ENCODE assay signal across 10 cellular contexts in the genomic region with DNA sequence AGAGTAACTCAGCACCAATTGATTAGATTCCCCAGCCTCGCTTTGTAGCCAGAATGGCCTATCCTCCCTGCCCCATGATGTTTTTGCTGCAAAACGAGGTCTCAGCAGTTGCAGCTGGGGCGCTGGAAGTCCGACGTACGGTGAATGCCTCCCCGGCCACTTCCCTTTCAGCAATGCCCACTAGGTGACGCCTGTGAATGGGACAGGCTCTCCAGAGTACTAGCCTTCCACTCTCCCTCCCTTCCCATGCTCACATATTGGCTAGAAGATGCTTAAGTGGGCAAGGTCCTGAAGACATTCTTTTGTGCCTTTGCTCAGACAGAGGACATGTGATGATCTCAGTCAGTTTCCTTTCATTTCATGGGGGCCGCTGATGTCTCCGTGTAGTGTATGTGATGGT. TPM values are rescaled to one million over a fixed set of nuclear protein-coding genes. Genes with fewer than 3 reads are reported as not detected.
A peak's percentile ranks its signal among the peaks of the same experiment; 100 is the strongest.
DNase-seq lines count a peak whose midpoint lies in the region; ATAC-seq and TF ChIP-seq lines count a peak whose summit lies in the region.
"Had no signal": no experiment of that assay in that cellular context is flagged by ENCODE, and none has a peak within 500 bp of the region (broad histone marks: within the 10 kb centered on the region; RNA-seq: fewer than 3 reads in every experiment).

No MANE protein-coding gene starts in this region.

- no peak overlapping the region for H3K4me2 ChIP-seq in OCI-LY7 (ENCODE audit: low read length)
- H3K4me2 ChIP-seq: BLaER1 treated with 17β-estradiol and CSF1 and Interleukin-3, amounts not matched to agents 10 nM and 100 nM had no signal

- peaks cover 0 to 14% (median 0%) of the 10 kb centered on the region in 7 donors for H3K27me3 ChIP-seq in heart right ventricle

- TF ChIP-seq CTCF in OCI-LY7 (conservative IDR thresholded peaks at IDR 0.05; ENCODE audit: low read length) (peak; percentile 51), heart right ventricle (IDR thresholded peaks at IDR 0.05) (peak; percentile 29 to 69 (median 59))

- CTCF ChIA-PET in OCI-LY7 (lab: Charles Lee; ENCODE audit: unreplicated experiment) = no interaction called here

- H3K9me2 ChIP-seq in OCI-LY7 (ENCODE audit: insufficient read depth, low read length) = no peaks in the 10 kb centered on the region

- ATAC-seq in heart right ventricle = peak in 6 of 8 donors; percentile 58 to 94 (median 71)
- ATAC-seq in GM18870 (IDR thresholded peaks at IDR 0.05; ENCODE audit: unreplicated experiment) = no peak
- ATAC-seq in GM21526 (IDR thresholded peaks at IDR 0.05; ENCODE audit: low FRiP score, unreplicated experiment) = no peak

- H3K36me3 ChIP-seq in OCI-LY7 (ENCODE audit: insufficient read depth, low read length) (no peaks in the 10 kb centered on the region), heart right ventricle (no peaks in the 10 kb centered on the region)
- H3K36me3 ChIP-seq: BLaER1 treated with 17β-estradiol and CSF1 and Interleukin-3, amounts not matched to agents 10 nM and 100 nM; neutrophil had no signal

- H3K4me1 ChIP-seq in OCI-LY7 (ENCODE audit: insufficient read depth, low read length, poor library complexity, severe bottlenecking) (peaks cover 18% of the 10 kb centered on the region), heart right ventricle (no peaks in the 10 kb centered on the region)
- H3K4me1 ChIP-seq: BLaER1 treated with 17β-estradiol and CSF1 and Interleukin-3, amounts not matched to agents 10 nM and 100 nM had no signal

- H4K20me1 ChIP-seq in OCI-LY7 (ENCODE audit: insufficient read depth, low read length) = no peaks in the 10 kb centered on the region
- H4K20me1 ChIP-seq: BLaER1 treated with 17β-estradiol and CSF1 and Interleukin-3, amounts not matched to agents 10 nM and 100 nM had no signal

- peak; percentile 1 for DNase-seq in NCI-H2107 treated with DMSO at 0.1 percent for 48 hours (lab: John Stamatoyannopoulos, UW; ENCODE audit: unreplicated experiment)
- no peak for DNase-seq in NCI-H2107 (lab: John Stamatoyannopoulos, UW)
- peak; percentile 22 for DNase-seq in OCI-LY7 (ENCODE audit: low spot score)
- DNase-seq in heart right ventricle = peak; percentile 24 to 41
- DNase-seq in skeletal muscle cell (ENCODE audit: low read depth) = peak; percentile 12
- DNase-seq in NOMO-1 treated with dmso at 0.1 percent for 144 hours (lab: John Stamatoyannopoulos, UW; ENCODE audit: unreplicated experiment) = no peak

- no peak overlapping the region for H3K27ac ChIP-seq in OCI-LY7 (ENCODE audit: low read depth, low read length, poor library complexity, severe bottlenecking)
- no peak overlapping the region for H3K27ac ChIP-seq in heart right ventricle
- H3K27ac ChIP-seq: BLaER1 treated with 17β-estradiol and CSF1 and Interleukin-3, amounts not matched to agents 10 nM and 100 nM; neutrophil had no signal

- no peak overlapping the region for H3K4me3 ChIP-seq in OCI-LY7 (ENCODE audit: low read depth, low read length, poor library complexity, severe bottlenecking)
- H3K4me3 ChIP-seq in heart right ventricle = no peak overlapping the region
- no peak overlapping the region for H3K4me3 ChIP-seq in skeletal muscle cell (ENCODE audit: low read depth, low read length)
- H3K4me3 ChIP-seq: BLaER1 treated with 17β-estradiol and CSF1 and Interleukin-3, amounts not matched to agents 10 nM and 100 nM had no signal

- no peak overlapping the region for H2AFZ ChIP-seq in OCI-LY7 (ENCODE audit: low read length)

- POLR2A ChIA-PET in OCI-LY7 (lab: Charles Lee) = no interaction called here

- intact Hi-C loops in OCI-LY7 (cut with micrococcal nuclease; ENCODE audit: unreplicated experiment) = no loop called here
- intact Hi-C loops in heart right ventricle (cut with DNase I) = loop anchor here in 3 of 10 donors (5.0 kb wide), 4 partner anchors 101 to 506 kb away; no protein-coding TSS in a partner anchor

- 16 to 17% methylated on average over 10 of the region's 10 CpGs for WGBS in heart right ventricle, 2 donors

- H3K9me3 ChIP-seq in OCI-LY7 (ENCODE audit: low read length) (no peaks in the 10 kb centered on the region), heart right ventricle (peaks cover 0 to 12% (median 2%) of the 10 kb centered on the region in 11 donors)
- H3K9me3 ChIP-seq: neutrophil had no signal

- BruUV-seq in OCI-LY7 (replicated peaks; lab: Mats Ljungman, UMichigan) = no TSS peak

- H3K79me2 ChIP-seq in OCI-LY7 (ENCODE audit: insufficient read depth, low read depth, low read length) = no peaks in the 10 kb centered on the region

RNA-seq across cellular contexts. Expression of a gene that starts 50.8 kb away (rescaled TPM):
- total RNA-seq in OCI-LY7 (2014; rRNA removed; shearing (Covaris generic)) = 12.2 and 14.7 TPM in 2 replicates
- total RNA-seq in OCI-LY7 (2022) (18.9 and 22.5 TPM in 2 replicates), heart right ventricle (under 1 TPM in 5 of 10 donors, not detected in 5; 0.20 to 0.30 (median 0.28) TPM)
- under 1 TPM; 0.03 to 0.22 TPM for polyA plus RNA-seq in heart right ventricle

Comparison
In these comparisons a context has a peak if more than half of its experiments do, and no peak if none do; other contexts are left out.
1. DNase-seq: peak in NCI-H2107 treated with DMSO at 0.1 percent for 48 hours (single experiment), OCI-LY7 (single experiment), heart right ventricle (2 of 2) and skeletal muscle cell (single experiment); none in NCI-H2107 (single experiment) and NOMO-1 treated with dmso at 0.1 percent for 144 hours (single experiment).
2. ATAC-seq: peak in heart right ventricle (6 of 8); none in GM18870 (single experiment) and GM21526 (single experiment).
3. RNA of a gene that starts 50.8 kb away (total RNA-seq): 12.2 to 22.5 TPM in OCI-LY7; 0.20 to 0.30 TPM in heart right ventricle; every median in the first group is over 10 times any median in the second.